ENCODE assay signal across 8 cellular contexts in the genomic region with DNA sequence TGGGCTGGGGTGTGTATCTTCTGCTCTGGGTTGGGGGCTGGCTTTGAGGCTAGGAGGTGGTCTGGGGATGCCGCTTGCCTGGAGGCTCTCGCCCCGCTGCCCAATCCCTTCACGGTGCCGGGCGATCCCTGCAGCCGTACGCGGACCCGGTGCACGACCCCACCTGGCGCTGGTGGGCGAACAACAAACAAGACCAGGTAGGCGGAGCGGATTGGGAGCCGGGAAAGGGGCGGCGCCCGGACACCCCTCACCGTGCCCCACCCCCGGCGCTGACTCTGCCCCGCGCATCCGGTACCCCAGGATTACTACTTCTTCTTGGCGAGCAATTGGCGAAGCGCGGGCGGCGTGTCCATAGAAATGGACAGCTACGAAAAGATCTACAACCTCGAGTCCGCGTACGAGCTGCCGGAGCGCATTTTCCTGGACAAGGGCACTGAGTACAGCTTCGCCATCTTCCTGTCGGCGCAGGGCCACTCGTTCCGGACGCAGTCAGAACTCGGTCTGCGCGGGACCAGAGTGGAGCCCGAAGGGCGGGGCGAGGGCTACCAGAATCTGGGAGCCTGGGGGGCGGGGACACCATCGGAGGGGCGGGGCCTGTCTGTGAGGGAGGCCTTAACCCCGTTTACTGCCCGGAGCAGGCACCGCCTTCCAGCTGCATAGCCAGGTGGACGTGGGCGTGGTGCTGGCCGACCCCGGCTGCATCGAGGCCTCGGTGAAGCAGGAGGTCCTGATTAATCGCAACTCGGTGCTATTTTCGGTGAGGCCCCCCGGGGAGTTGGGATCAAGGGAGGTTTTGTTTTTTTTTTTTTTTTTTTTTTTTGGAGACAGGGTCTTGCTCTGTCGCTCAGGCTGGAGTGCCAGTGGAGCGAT. TPM values are rescaled to one million over a fixed set of nuclear protein-coding genes. Genes with fewer than 3 reads are reported as not detected.
DNase-seq lines count a peak whose midpoint lies in the region; ATAC-seq and TF ChIP-seq lines count a peak whose summit lies in the region.

No MANE protein-coding gene starts in this region.

- H4K20me1 ChIP-seq in DOHH2 (ENCODE audit: control insufficient read depth, insufficient read depth, low read depth, low read length) (no peaks in the 10 kb centered on the region), PC-3 (ENCODE audit: low read length) (no peaks in the 10 kb centered on the region), neural progenitor cell (ENCODE audit: low read depth) (no peaks in the 10 kb centered on the region)

- H3K4me3 ChIP-seq in DOHH2 (ENCODE audit: low read length): peak overlapping the region; percentile 78
- peak overlapping the region; percentile 80 for H3K4me3 ChIP-seq in PC-3 (ENCODE audit: low read length)
- peak overlapping the region; percentile 62 for H3K4me3 ChIP-seq in fibroblast of pulmonary artery (replicated peaks; ENCODE audit: low read depth, low read length)
- peak overlapping the region; percentile 67 for H3K4me3 ChIP-seq in neural progenitor cell

- POLR2A ChIA-PET in PC-3 (lab: Charles Lee; ENCODE audit: unreplicated experiment): interaction anchor here (0.5 kb wide), 1 partner anchor 97 kb away, joined by 3 read pairs; no protein-coding TSS in a partner anchor

- peak; percentile 45 for ATAC-seq in HG03439 (IDR thresholded peaks at IDR 0.05; ENCODE audit: unreplicated experiment)
- peak; percentile 76 for ATAC-seq in PC-3

- no peak overlapping the region for H3K27ac Mint-ChIP-seq in neural progenitor cell

- peaks cover 15% of the 10 kb centered on the region for H3K4me1 Mint-ChIP-seq in neural progenitor cell

- no peaks in the 10 kb centered on the region for H3K36me3 Mint-ChIP-seq in neural progenitor cell

- TF ChIP-seq CTCF in DOHH2 (IDR thresholded peaks at IDR 0.05; ENCODE audit: low read depth, low read length, poor library complexity, severe bottlenecking) (no peak), PC-3 (conservative IDR thresholded peaks at IDR 0.05; ENCODE audit: low read depth, low read length) (no peak), fibroblast of pulmonary artery (IDR thresholded peaks at IDR 0.05; ENCODE audit: low read length, missing control alignments) (no peak), neural progenitor cell (IDR thresholded peaks at IDR 0.05) (no peak)

- H3K27ac ChIP-seq in DOHH2 (ENCODE audit: low read depth, low read length) (no peak overlapping the region), PC-3 (ENCODE audit: low read length) (no peak overlapping the region), neural progenitor cell (peak overlapping the region; percentile 19)

- DNase-seq in PC-3 (peak; percentile 73), activated T-helper 1 cell treated with Interleukin-2 at 50 U/mL for 16 hours (ENCODE audit: low read depth) (peak; percentile 39), fibroblast of pulmonary artery (ENCODE audit: low read depth) (peak; percentile 49), neural progenitor cell (ENCODE audit: low spot score) (peak; percentile 95), stromal cell of bone marrow (ENCODE audit: low read depth) (peak; percentile 31), NCI-H2107 (lab: John Stamatoyannopoulos, UW) (no peak)

- H3K79me2 ChIP-seq in DOHH2 (ENCODE audit: control insufficient read depth, low read length) (no peaks in the 10 kb centered on the region), PC-3 (ENCODE audit: low read length) (no peaks in the 10 kb centered on the region), neural progenitor cell (ENCODE audit: low read depth) (no peaks in the 10 kb centered on the region)

- no peaks in the 10 kb centered on the region for H3K9me3 ChIP-seq in DOHH2 (ENCODE audit: control insufficient read depth, insufficient read depth, low read length)
- H3K9me3 ChIP-seq in PC-3 (ENCODE audit: low read length): no peaks in the 10 kb centered on the region
- H3K9me3 ChIP-seq in neural progenitor cell (ENCODE audit: low read depth): no peaks in the 10 kb centered on the region

- CTCF ChIA-PET in PC-3 (lab: Charles Lee): interaction anchor here (0.6 kb wide), 1 partner anchor 125 kb away, joined by 3 read pairs; no protein-coding TSS in a partner anchor

- H3K4me2 ChIP-seq in DOHH2 (ENCODE audit: low read length) (peak overlapping the region; percentile 88), PC-3 (ENCODE audit: low read length) (peak overlapping the region; percentile 99), neural progenitor cell (peak overlapping the region; percentile 83)

- peaks cover 29% of the 10 kb centered on the region for H3K27me3 Mint-ChIP-seq in neural progenitor cell (ENCODE audit: insufficient read depth, low read depth)

- H2AFZ ChIP-seq in PC-3 (ENCODE audit: low read length) (peak overlapping the region; percentile 93), neural progenitor cell (replicated peaks) (peak overlapping the region; percentile 75)

- BruUV-seq in PC-3 (replicated peaks; lab: Mats Ljungman, UMichigan): TSS peak; percentile 96

- H3K27me3 ChIP-seq in DOHH2 (ENCODE audit: control insufficient read depth, low read length) (peaks cover 39% of the 10 kb centered on the region), PC-3 (ENCODE audit: low read length) (peaks cover 22% of the 10 kb centered on the region), neural progenitor cell (peaks cover 44% of the 10 kb centered on the region)

- H3K9me2 ChIP-seq in DOHH2 (replicated peaks; ENCODE audit: control insufficient read depth, low read length) (no peaks in the 10 kb centered on the region), PC-3 (replicated peaks; ENCODE audit: low read length) (no peaks in the 10 kb centered on the region)

- intact Hi-C loops in PC-3 (cut with micrococcal nuclease): no loop called here

- no peaks in the 10 kb centered on the region for H3K36me3 ChIP-seq in DOHH2 (ENCODE audit: control insufficient read depth, low read length)
- no peaks in the 10 kb centered on the region for H3K36me3 ChIP-seq in PC-3 (ENCODE audit: low read depth, low read length)
- no peaks in the 10 kb centered on the region for H3K36me3 ChIP-seq in neural progenitor cell

- H3K9me3 Mint-ChIP-seq in neural progenitor cell: peaks cover 5% of the 10 kb centered on the region

- H3F3A ChIP-seq in DOHH2 (ENCODE audit: control insufficient read depth, insufficient read depth): no peaks in the 10 kb centered on the region
- H3F3A ChIP-seq in PC-3 (ENCODE audit: low read length, unreplicated experiment): no peaks in the 10 kb centered on the region
- peaks cover 24% of the 10 kb centered on the region for H3F3A ChIP-seq in neural progenitor cell (ENCODE audit: low read depth)

- peak overlapping the region; percentile 87 for H3K4me3 Mint-ChIP-seq in neural progenitor cell

- H3K4me1 ChIP-seq in DOHH2 (ENCODE audit: control insufficient read depth, low read length): peaks cover 16% of the 10 kb centered on the region
- H3K4me1 ChIP-seq in PC-3 (ENCODE audit: insufficient read depth, low read length): peaks cover 6% of the 10 kb centered on the region; the same call in 1 of the 2 replicates
- H3K4me1 ChIP-seq in neural progenitor cell: peaks cover 3% of the 10 kb centered on the region

- H3K9ac ChIP-seq in PC-3 (ENCODE audit: low read length) (no peak overlapping the region), neural progenitor cell (no peak overlapping the region)

RNA-seq across cellular contexts. Expression of a gene that starts 12.1 kb away (rescaled TPM):
- 290 and 367 TPM in 2 replicates for total RNA-seq in PC-3 (2014; rRNA removed)
- 119 and 196 TPM in 2 replicates for total RNA-seq in neural progenitor cell (ENCODE audit: low replicate concordance)

RNA-seq across cellular contexts. Expression of a gene that starts 25.5 kb away (rescaled TPM):
- total RNA-seq in PC-3 (2014; rRNA removed) (0.29 and 0.73 TPM in 2 replicates), neural progenitor cell (ENCODE audit: low replicate concordance) (1.0 TPM in 1 of 2 replicates, not detected in the other)

RNA-seq across cellular contexts. Expression of a gene that starts 26.2 kb away (rescaled TPM):
- 3.1 and 4.1 TPM in 2 replicates for total RNA-seq in PC-3 (2014; rRNA removed)
- total RNA-seq in neural progenitor cell (ENCODE audit: low replicate concordance): 0.99 and 4.6 TPM in 2 replicates

RNA-seq across cellular contexts. Expression of a gene that starts 26.7 kb away (rescaled TPM):
- total RNA-seq in PC-3 (2014; rRNA removed) (0.44 and 2.5 TPM in 2 replicates), neural progenitor cell (ENCODE audit: low replicate concordance) (1.4 and 5.5 TPM in 2 replicates)

RNA-seq across cellular contexts. Expression of a gene that starts 40.6 kb away (rescaled TPM):
- total RNA-seq in PC-3 (2014; rRNA removed) (23.5 and 53.6 TPM in 2 replicates), neural progenitor cell (ENCODE audit: low replicate concordance) (3.5 and 13.2 TPM in 2 replicates)
